Comparison of ENCODE assay signal across 9 cellular contexts in the genomic region with DNA sequence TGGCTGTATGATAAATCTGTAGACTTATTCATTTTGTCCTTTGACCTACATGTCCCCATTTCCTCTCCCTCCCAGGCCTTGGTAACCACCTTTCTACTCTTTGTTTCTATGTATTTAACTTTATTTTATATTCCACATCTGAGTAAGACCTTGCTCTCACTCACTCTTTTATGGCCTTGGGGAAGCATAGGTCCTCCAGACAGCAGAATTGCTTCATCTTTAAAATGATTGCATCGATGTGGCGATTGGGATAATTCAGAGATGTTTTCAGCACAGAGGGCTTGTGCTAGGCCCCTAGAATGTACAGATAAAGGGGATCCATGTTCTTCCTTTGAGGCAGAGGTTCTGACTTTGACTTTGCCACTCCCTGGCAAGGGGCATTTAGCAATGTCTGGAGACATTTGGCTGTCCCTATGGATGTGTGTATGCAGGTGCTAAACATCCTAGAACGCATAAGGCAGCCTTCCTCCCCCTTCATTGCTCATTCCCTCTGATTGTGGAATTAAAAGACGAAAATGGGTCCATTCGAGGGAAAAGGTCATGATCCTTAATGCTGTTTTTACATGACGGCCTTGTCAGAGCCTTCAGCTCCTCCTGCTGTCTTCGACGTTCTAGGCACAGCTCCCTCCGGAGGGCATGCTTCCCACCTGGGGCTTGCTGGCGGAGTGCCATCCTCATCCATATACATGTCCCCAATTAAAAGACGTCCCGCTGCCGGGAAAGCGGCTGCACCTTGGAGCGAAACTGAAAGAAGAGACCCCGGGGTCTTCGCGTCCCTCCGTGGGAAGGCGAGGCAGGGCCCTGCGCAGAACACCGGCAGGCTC. TPM values are rescaled to one million over a fixed set of nuclear protein-coding genes. Genes with fewer than 3 reads are reported as not detected.
DNase-seq lines count a peak whose midpoint lies in the region; ATAC-seq and TF ChIP-seq lines count a peak whose summit lies in the region.
"Had no signal": no experiment of that assay in that cellular context is flagged by ENCODE, and none has a peak within 500 bp of the region (broad histone marks: within the 10 kb centered on the region; RNA-seq: fewer than 3 reads in every experiment).

No MANE protein-coding gene starts in this region.

- H3K4me3 ChIP-seq in ascending aorta (peak overlapping the region; percentile 65 to 70), left lung (peak overlapping the region; percentile 29 to 35), upper lobe of left lung (peak overlapping the region in 3 of 4 donors; percentile 46 to 60 (median 56))

- H3K27ac ChIP-seq in ascending aorta (no peak overlapping the region), left lung (peak overlapping the region; percentile 81 to 85), upper lobe of left lung (peak overlapping the region; percentile 48 to 89 (median 84))

- ATAC-seq in left lung (no peak), upper lobe of left lung (ENCODE audit: low FRiP score in 2 of 2) (no peak), HG03354 (IDR thresholded peaks at IDR 0.05; ENCODE audit: poor library complexity, severe bottlenecking, unreplicated experiment) (no peak), HG03565 (IDR thresholded peaks at IDR 0.05; ENCODE audit: unreplicated experiment) (no peak), GM19463 (IDR thresholded peaks at IDR 0.05; ENCODE audit: unreplicated experiment) (no peak)
- ATAC-seq: activated CD8-positive, alpha-beta memory T cell treated with anti-CD3 and anti-CD28 coated beads, Interleukin-2, amount 10 ng/mL, durations not matched to agents 7 days and 5 days had no signal

- TF ChIP-seq CTCF in ascending aorta (IDR thresholded peaks at IDR 0.05): no peak
- TF ChIP-seq CTCF in left lung (IDR thresholded peaks at IDR 0.05): no peak
- no peak for TF ChIP-seq CTCF in upper lobe of left lung (IDR thresholded peaks at IDR 0.05)

- H3K36me3 ChIP-seq in ascending aorta (no peaks in the 10 kb centered on the region), left lung (no peaks in the 10 kb centered on the region), upper lobe of left lung (no peaks in the 10 kb centered on the region)

- DNase-seq in NCI-H510A treated with DMSO at 0.1 percent for 48 hours (lab: John Stamatoyannopoulos, UW): peak; percentile 76
- no peak for DNase-seq in NCI-H510A (lab: John Stamatoyannopoulos, UW)
- no peak for DNase-seq in ascending aorta (ENCODE audit: low spot score in 2 of 2)
- no peak for DNase-seq in left lung
- DNase-seq in upper lobe of left lung: peak in 1 of 2 donors; percentile 21
- DNase-seq: activated CD8-positive, alpha-beta memory T cell treated with anti-CD3 and anti-CD28 coated beads, Interleukin-2, amount 10 ng/mL, durations not matched to agents 7 days and 5 days had no signal

- 26 to 38% methylated on average over 13 to 22 of the region's 22 CpGs for WGBS in upper lobe of left lung, 2 donors

- intact Hi-C loops in ascending aorta (cut with DNase I): no loop called here
- intact Hi-C loops in left lung (cut with DNase I): no loop called here

- H3K9me3 ChIP-seq in ascending aorta (no peaks in the 10 kb centered on the region), left lung (no peaks in the 10 kb centered on the region), upper lobe of left lung (no peaks in the 10 kb centered on the region)

- no peaks in the 10 kb centered on the region for H3K27me3 ChIP-seq in ascending aorta
- peaks cover 0 to 35% of the 10 kb centered on the region in 2 donors for H3K27me3 ChIP-seq in left lung
- no peaks in the 10 kb centered on the region for H3K27me3 ChIP-seq in upper lobe of left lung

- no peak for TF ChIP-seq POLR2A in upper lobe of left lung (IDR thresholded peaks at IDR 0.05)

- TF ChIP-seq EP300 in upper lobe of left lung (IDR thresholded peaks at IDR 0.05): no peak

- H3K4me1 ChIP-seq in ascending aorta (no peaks in the 10 kb centered on the region), left lung (peaks cover 0 to 10% of the 10 kb centered on the region in 2 donors), upper lobe of left lung (peaks cover 3 to 25% (median 16%) of the 10 kb centered on the region in 4 donors)

RNA-seq across cellular contexts. Expression of a gene that starts 1.1 kb away (rescaled TPM):
- total RNA-seq in ascending aorta (0.64 TPM), left lung (10 to 100 TPM; 13.1 to 24.4 TPM), upper lobe of left lung (10 to 100 TPM; 10.1 to 45.9 (median 24.0) TPM)
- total RNA-seq: activated CD8-positive, alpha-beta memory T cell treated with anti-CD3 and anti-CD28 coated beads, Interleukin-2, amount 10 ng/mL, durations not matched to agents 7 days and 5 days had no signal

Comparison
In these comparisons a context has a peak if more than half of its experiments do, and no peak if none do; other contexts are left out.
1. H3K27ac ChIP-seq: peak in left lung (2 of 2) and upper lobe of left lung (4 of 4); none in ascending aorta (0 of 2).
2. Peak in every context shown above with its lines, with median percentiles within 50 percentile points of each other: H3K4me3 ChIP-seq.